In genomic region chr12:12898136-12898712, GRCh38 we compare ENCODE assay signal across 1 cellular context.
TF ChIP-seq lines count a peak whose summit lies in the region.

No MANE protein-coding gene starts in this region.

TF ChIP-seq in HEK293, 187 proteins besides CTCF, POLR2A, EP300 and RAD21 (continued from another document):
- TF ChIP-seq ATF2 (tag by site-specific recombination; IDR thresholded peaks at IDR 0.05; ENCODE audit: low read depth): no peak
